In the genomic region with DNA sequence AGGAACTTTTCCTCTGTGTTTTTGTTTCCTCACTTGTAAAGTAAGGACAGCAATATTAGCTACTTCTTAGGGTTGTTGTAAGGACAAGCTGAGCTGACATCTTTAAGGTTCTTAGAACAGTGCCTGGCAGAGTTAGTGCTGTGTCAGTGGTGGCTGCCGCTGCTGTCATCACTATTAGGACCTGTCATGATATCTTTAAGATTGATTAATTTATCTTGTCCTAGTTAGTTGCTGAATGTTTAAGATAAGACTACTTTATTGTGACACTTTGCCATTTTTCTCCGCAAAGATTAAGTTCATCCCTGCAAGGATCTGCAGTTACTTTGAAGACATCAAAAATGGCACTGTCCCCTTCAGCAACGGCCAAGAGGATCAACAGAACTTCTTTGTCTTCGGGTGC, we compare ENCODE assay signal across 25 cellular contexts. TPM values are rescaled to one million over a fixed set of nuclear protein-coding genes. Genes with fewer than 3 reads are reported as not detected.
"Had no signal": no experiment of that assay in that cellular context is flagged by ENCODE, and none has a peak within 500 bp of the region (broad histone marks: within the 10 kb centered on the region; RNA-seq: fewer than 3 reads in every experiment).

No MANE protein-coding gene starts in this region.

- H3K9me3 ChIP-seq: MG63, SJCRH30 had no signal

- H3K4me3 ChIP-seq: MG63, SJCRH30 had no signal

- DNase-seq: Karpas-422, KG1, MG63, NCI-H1092, NCI-H1105 treated with DMSO at 0.1 percent for 48 hours, NCI-H1417 treated with DMSO at 0.1 percent for 48 hours, NCI-H146, NCI-H1694 treated with DMSO at 0.1 percent for 48 hours, NCI-H2029, NCI-H2081 treated with DMSO at 0.1 percent for 48 hours, NCI-H2171, NCI-H226, NCI-H446, NCI-H510A, NCI-H524 treated with DMSO at 0.1 percent for 48 hours, NCI-H69, NCI-H774, PC-3, SHP77, SJCRH30 had no signal

- FAIRE-seq: HTR-8/SVneo had no signal

- H3K27ac ChIP-seq: HL-60, RWPE1, SJCRH30 had no signal

- H3K36me3 ChIP-seq: MG63 had no signal

- H3K4me1 ChIP-seq: SJCRH30 had no signal

- ATAC-seq: Panc1, PC-3 had no signal

- H3K27me3 ChIP-seq: MG63, SJCRH30 had no signal

RNA-seq across cellular contexts. Expression of gene GPR88, which starts 40.1 kb away (rescaled TPM):
- total RNA-seq: OCI-LY7, SJCRH30 had no signal
